In the genomic region with DNA sequence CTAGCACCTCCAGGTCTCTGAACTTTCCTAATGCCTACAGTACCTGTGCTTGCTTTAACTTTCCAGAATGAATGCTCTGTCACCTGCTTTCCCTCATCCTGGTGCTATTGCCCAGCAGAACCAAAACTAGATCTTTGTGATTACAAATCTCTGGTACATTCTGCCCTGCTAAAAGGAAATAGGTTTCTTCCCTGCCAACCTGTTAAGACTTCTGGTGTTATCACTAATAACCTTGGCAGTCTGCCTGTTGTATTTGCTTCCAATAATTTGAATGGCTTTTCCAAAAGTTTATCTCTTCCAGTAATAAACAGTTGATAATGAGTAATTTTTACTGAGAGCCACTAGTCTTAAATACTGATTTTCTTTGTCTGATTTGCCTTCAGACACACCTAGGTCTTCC, we compare ENCODE assay signal across 20 cellular contexts. TPM values are rescaled to one million over a fixed set of nuclear protein-coding genes. Genes with fewer than 3 reads are reported as not detected.
A peak's percentile ranks its signal among the peaks of the same experiment; 100 is the strongest.
DNase-seq lines count a peak whose midpoint lies in the region; ATAC-seq and TF ChIP-seq lines count a peak whose summit lies in the region.
"Had no signal": no experiment of that assay in that cellular context is flagged by ENCODE, and none has a peak within 500 bp of the region (broad histone marks: within the 10 kb centered on the region; RNA-seq: fewer than 3 reads in every experiment).

No MANE protein-coding gene starts in this region.

- H2AFZ ChIP-seq in OCI-LY7 (ENCODE audit: low read length): no peak overlapping the region

- CTCF ChIA-PET in OCI-LY7 (lab: Charles Lee; ENCODE audit: unreplicated experiment): no interaction called here

- intact Hi-C loops in left ventricle myocardium superior (cut with micrococcal nuclease) (no loop called here), Right ventricle myocardium inferior (cut with DNase I) (loop anchor here (10.0 kb wide), 1 partner anchor 1439 kb away; no protein-coding TSS in a partner anchor), OCI-LY7 (cut with micrococcal nuclease; ENCODE audit: unreplicated experiment) (no loop called here)

- H3K27ac ChIP-seq in OCI-LY7 (ENCODE audit: low read depth, low read length, poor library complexity, severe bottlenecking): no peak overlapping the region
- H3K27ac ChIP-seq: Peyer's patch had no signal

- ATAC-seq in left ventricle myocardium superior (peak; percentile 12), Right ventricle myocardium inferior (no peak), SK-N-SH treated with all-trans-retinoic acid at 6 μM for 48 hours (no peak), HG03469 (IDR thresholded peaks at IDR 0.05; ENCODE audit: unreplicated experiment) (no peak)
- no peak for ATAC-seq in effector memory CD8-positive, alpha-beta T cell (replicated peaks)
- ATAC-seq: HCT116 had no signal

- H3K27ac Mint-ChIP-seq in effector memory CD8-positive, alpha-beta T cell: peak overlapping the region; percentile 38 to 86

- H3K79me2 ChIP-seq in OCI-LY7 (ENCODE audit: insufficient read depth, low read depth, low read length): no peaks in the 10 kb centered on the region

- POLR2A ChIA-PET in OCI-LY7 (lab: Charles Lee): no interaction called here

- no peaks in the 10 kb centered on the region for H3K9me3 ChIP-seq in OCI-LY7 (ENCODE audit: low read length)
- H3K9me3 ChIP-seq: Peyer's patch, SK-N-SH had no signal

- H3K4me3 Mint-ChIP-seq in effector memory CD8-positive, alpha-beta T cell: no peak overlapping the region

- TF ChIP-seq CTCF in OCI-LY7 (conservative IDR thresholded peaks at IDR 0.05; ENCODE audit: low read length): no peak

- H3K4me2 ChIP-seq in OCI-LY7 (ENCODE audit: low read length): no peak overlapping the region
- H3K4me2 ChIP-seq: SK-N-SH had no signal

- no peaks in the 10 kb centered on the region for H3K27me3 Mint-ChIP-seq in effector memory CD8-positive, alpha-beta T cell

- peaks cover 0 to 8% of the 10 kb centered on the region in 2 donors for H3K4me1 Mint-ChIP-seq in effector memory CD8-positive, alpha-beta T cell (ENCODE audit: low read depth in 2 of 2)

- no peaks in the 10 kb centered on the region for H3K9me2 ChIP-seq in OCI-LY7 (ENCODE audit: insufficient read depth, low read length)
- H3K9me2 ChIP-seq: SK-N-SH had no signal

- H3K9me3 Mint-ChIP-seq in effector memory CD8-positive, alpha-beta T cell: no peaks in the 10 kb centered on the region

- H3K36me3 ChIP-seq in OCI-LY7 (ENCODE audit: insufficient read depth, low read length): peaks cover 61% of the 10 kb centered on the region

- H4K20me1 ChIP-seq in OCI-LY7 (ENCODE audit: insufficient read depth, low read length): no peaks in the 10 kb centered on the region

- no peaks in the 10 kb centered on the region for H3K4me1 ChIP-seq in OCI-LY7 (ENCODE audit: insufficient read depth, low read length, poor library complexity, severe bottlenecking)

- BruUV-seq in OCI-LY7 (replicated peaks; lab: Mats Ljungman, UMichigan): TSS peak; percentile 5

- H3K36me3 Mint-ChIP-seq in effector memory CD8-positive, alpha-beta T cell (ENCODE audit: insufficient read depth): peaks cover 44% of the 10 kb centered on the region

- H3K4me3 ChIP-seq in OCI-LY7 (ENCODE audit: low read depth, low read length, poor library complexity, severe bottlenecking): no peak overlapping the region
- H3K4me3 ChIP-seq: Peyer's patch had no signal

- DNase-seq in left ventricle myocardium superior: no peak
- DNase-seq in Right ventricle myocardium inferior (ENCODE audit: missing footprints): no peak
- DNase-seq in OCI-LY7 (ENCODE audit: low spot score): no peak
- DNase-seq in effector memory CD8-positive, alpha-beta T cell: no peak
- DNase-seq in cerebellar nuclear complex (lab: John Stamatoyannopoulos, UW): no peak
- DNase-seq in NCI-H526 (lab: John Stamatoyannopoulos, UW): no peak
- DNase-seq: AML-193, DMS79 treated with DMSO at 0.1 percent for 48 hours, KBM-7, NCI-H1417 treated with DMSO at 0.1 percent for 48 hours, NCI-H2029 treated with DMSO at 0.1 percent for 48 hours, NCI-H2171 treated with DMSO at 0.1 percent for 48 hours, NCI-H510A, Peyer's patch, SHP77, SK-N-SH had no signal

TF ChIP-seq in SK-N-SH treated with all-trans-retinoic acid at 6 μM for 48 hours, 23 proteins besides CTCF, POLR2A, EP300 and RAD21:
- no peak for TF ChIP-seq GLIS3 (CRISPR knock-in tag; IDR thresholded peaks at IDR 0.05)
- no peak for TF ChIP-seq ZNF8 (CRISPR knock-in tag; IDR thresholded peaks at IDR 0.05)
- no peak for TF ChIP-seq TCF4 (CRISPR knock-in tag; IDR thresholded peaks at IDR 0.05; ENCODE audit: borderline replicate concordance)
- TF ChIP-seq, protein P1, sequence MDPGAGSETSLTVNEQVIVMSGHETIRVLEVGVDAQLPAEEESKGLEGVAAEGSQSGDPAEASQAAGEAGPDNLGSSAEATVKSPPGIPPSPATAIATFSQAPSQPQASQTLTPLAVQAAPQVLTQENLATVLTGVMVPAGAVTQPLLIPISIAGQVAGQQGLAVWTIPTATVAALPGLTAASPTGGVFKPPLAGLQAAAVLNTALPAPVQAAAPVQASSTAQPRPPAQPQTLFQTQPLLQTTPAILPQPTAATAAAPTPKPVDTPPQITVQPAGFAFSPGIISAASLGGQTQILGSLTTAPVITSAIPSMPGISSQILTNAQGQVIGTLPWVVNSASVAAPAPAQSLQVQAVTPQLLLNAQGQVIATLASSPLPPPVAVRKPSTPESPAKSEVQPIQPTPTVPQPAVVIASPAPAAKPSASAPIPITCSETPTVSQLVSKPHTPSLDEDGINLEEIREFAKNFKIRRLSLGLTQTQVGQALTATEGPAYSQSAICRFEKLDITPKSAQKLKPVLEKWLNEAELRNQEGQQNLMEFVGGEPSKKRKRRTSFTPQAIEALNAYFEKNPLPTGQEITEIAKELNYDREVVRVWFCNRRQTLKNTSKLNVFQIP (CRISPR knock-in tag; IDR thresholded peaks at IDR 0.05; ENCODE audit: borderline replicate concordance, low read depth): no peak
- TF ChIP-seq, protein P2, sequence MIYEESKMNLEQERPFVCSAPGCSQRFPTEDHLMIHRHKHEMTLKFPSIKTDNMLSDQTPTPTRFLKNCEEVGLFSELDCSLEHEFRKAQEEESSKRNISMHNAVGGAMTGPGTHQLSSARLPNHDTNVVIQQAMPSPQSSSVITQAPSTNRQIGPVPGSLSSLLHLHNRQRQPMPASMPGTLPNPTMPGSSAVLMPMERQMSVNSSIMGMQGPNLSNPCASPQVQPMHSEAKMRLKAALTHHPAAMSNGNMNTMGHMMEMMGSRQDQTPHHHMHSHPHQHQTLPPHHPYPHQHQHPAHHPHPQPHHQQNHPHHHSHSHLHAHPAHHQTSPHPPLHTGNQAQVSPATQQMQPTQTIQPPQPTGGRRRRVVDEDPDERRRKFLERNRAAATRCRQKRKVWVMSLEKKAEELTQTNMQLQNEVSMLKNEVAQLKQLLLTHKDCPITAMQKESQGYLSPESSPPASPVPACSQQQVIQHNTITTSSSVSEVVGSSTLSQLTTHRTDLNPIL (CRISPR knock-in tag; IDR thresholded peaks at IDR 0.05; ENCODE audit: low read depth): no peak
- no peak for TF ChIP-seq ARNTL (CRISPR knock-in tag; IDR thresholded peaks at IDR 0.05; ENCODE audit: borderline replicate concordance, low read depth)

RNA-seq across cellular contexts. Expression of a gene that starts 15.4 kb away (rescaled TPM):
- total RNA-seq in left ventricle myocardium superior (not detected), Right ventricle myocardium inferior (not detected), OCI-LY7 (2022) (not detected in 2 replicates)
- total RNA-seq in OCI-LY7 (2014; rRNA removed; shearing (Covaris generic)): not detected in 2 replicates
- total RNA-seq: G401, Peyer's patch had no signal

RNA-seq across cellular contexts. Expression of a gene that starts 22.4 kb away (rescaled TPM):
- 11.3 TPM for total RNA-seq in left ventricle myocardium superior
- 9.9 TPM for total RNA-seq in Right ventricle myocardium inferior
- 6.8 and 9.6 TPM in 2 replicates for total RNA-seq in OCI-LY7 (2014; rRNA removed; shearing (Covaris generic))
- 9.8 TPM in 2 replicates for total RNA-seq in OCI-LY7 (2022)

RNA-seq across cellular contexts. Expression of a gene that starts 32.4 kb away (rescaled TPM):
- total RNA-seq in left ventricle myocardium superior: 1,065 TPM
- 906 TPM for total RNA-seq in Right ventricle myocardium inferior
- total RNA-seq in OCI-LY7 (2014; rRNA removed; shearing (Covaris generic)): 121 and 129 TPM in 2 replicates
- total RNA-seq in OCI-LY7 (2022): 202 and 210 TPM in 2 replicates
